In the genomic region with DNA sequence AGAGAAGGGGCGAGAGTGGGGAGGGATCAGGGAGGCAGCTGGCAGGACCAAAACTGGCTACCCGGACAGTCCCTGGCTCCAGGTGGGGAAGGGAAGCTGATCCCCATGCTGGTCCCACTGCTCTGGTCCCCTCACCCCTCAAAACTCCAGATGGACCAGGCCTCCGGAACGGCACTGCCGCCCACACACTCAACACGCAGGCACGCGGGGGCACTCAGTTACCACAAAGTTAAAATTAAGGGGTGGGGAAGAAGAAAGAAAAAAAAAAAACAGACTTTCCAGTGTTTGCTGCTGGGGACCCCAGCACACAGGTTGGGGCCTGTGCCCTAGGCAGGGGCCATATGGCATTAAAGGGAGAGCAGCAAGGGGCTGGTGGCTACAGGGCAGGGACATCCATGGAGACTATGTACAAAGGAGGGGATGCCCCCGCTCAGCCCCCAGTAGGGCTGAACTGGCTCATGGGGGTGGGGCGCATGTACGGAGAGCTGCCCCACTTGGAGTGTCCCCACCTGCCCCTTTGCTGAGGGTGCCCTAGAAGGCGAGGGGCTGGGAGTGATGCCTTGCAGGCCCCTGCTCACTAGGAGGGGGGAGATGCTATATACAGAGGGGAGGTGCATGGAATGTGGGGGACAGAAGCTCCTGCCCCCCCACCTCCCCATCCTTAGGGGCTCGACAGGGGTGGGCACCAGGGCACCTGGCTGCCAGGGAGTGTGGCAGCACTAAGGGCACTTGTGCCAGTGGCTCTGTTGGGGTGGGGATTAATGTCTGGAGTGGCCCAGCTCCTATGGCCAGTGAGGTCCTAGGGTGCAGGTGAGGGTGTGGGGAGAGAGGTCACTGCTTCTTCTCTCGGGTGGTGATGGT, we compare ENCODE assay signal across 1 cellular context.
TF ChIP-seq lines count a peak whose summit lies in the region.

No MANE protein-coding gene starts in this region.

TF ChIP-seq in HepG2, 621 proteins besides CTCF, POLR2A, EP300 and RAD21:
- TF ChIP-seq ZNF589 (CRISPR knock-in tag; conservative IDR thresholded peaks at IDR 0.05) (peak; percentile 45; the same call in 1 of the 2 replicates), HOXA9 (CRISPR knock-in tag; IDR thresholded peaks at IDR 0.05; ENCODE audit: borderline replicate concordance) (0 out of 2 replicates have a peak, but pooled peaks have one; percentile 45), ZNF619 (CRISPR knock-in tag; IDR thresholded peaks at IDR 0.05) (peak; percentile 32; the same call in 1 of the 2 replicates), ZBTB20 (CRISPR knock-in tag; IDR thresholded peaks at IDR 0.05; ENCODE audit: borderline replicate concordance, low read depth) (peak; percentile 21; the same call in 1 of the 2 replicates), AGO2 (optimal IDR thresholded peaks at IDR 0.05; ENCODE audit: low read depth, low read length) (peak; percentile 46), ATAD3A (CRISPR knock-in tag; IDR thresholded peaks at IDR 0.05) (no peak), SCMH1 (CRISPR knock-in tag; IDR thresholded peaks at IDR 0.05; ENCODE audit: borderline replicate concordance) (no peak), POLR2G (IDR thresholded peaks at IDR 0.05; ENCODE audit: low read depth, low read length) (peak; percentile 4), RBM22 (optimal IDR thresholded peaks at IDR 0.05; ENCODE audit: low read length) (peak; percentile 76), ZBTB10 (CRISPR knock-in tag; IDR thresholded peaks at IDR 0.05; ENCODE audit: borderline replicate concordance) (peak; percentile 41; the same call in 1 of the 2 replicates), ZSCAN21 (CRISPR knock-in tag; IDR thresholded peaks at IDR 0.05; ENCODE audit: borderline replicate concordance) (no peak), TCF7L2 (IDR thresholded peaks at IDR 0.05; ENCODE audit: low read depth, low read length) (no peak), ZMAT3 (CRISPR knock-in tag; conservative IDR thresholded peaks at IDR 0.05) (no peak), ZNF557 (CRISPR knock-in tag; IDR thresholded peaks at IDR 0.05) (0 out of 2 replicates have a peak, but pooled peaks have one; percentile 11)
- TF ChIP-seq, protein P1, sequence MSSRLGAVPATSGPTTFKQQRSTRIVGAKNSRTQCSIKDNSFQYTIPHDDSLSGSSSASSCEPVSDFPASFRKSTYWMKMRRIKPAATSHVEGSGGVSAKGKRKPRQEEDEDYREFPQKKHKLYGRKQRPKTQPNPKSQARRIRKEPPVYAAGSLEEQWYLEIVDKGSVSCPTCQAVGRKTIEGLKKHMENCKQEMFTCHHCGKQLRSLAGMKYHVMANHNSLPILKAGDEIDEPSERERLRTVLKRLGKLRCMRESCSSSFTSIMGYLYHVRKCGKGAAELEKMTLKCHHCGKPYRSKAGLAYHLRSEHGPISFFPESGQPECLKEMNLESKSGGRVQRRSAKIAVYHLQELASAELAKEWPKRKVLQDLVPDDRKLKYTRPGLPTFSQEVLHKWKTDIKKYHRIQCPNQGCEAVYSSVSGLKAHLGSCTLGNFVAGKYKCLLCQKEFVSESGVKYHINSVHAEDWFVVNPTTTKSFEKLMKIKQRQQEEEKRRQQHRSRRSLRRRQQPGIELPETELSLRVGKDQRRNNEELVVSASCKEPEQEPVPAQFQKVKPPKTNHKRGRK (CRISPR knock-in tag; IDR thresholded peaks at IDR 0.05): no peak
